In genomic region chr22:19156109-19156508, GRCh38 we compare ENCODE assay signal across 7 cellular contexts. TPM values are rescaled to one million over a fixed set of nuclear protein-coding genes. Genes with fewer than 3 reads are reported as not detected.
"Had no signal": no experiment of that assay in that cellular context is flagged by ENCODE, and none has a peak within 500 bp of the region (broad histone marks: within the 10 kb centered on the region; RNA-seq: fewer than 3 reads in every experiment).

No MANE protein-coding gene starts in this region.

RNA-seq across cellular contexts. Expression of gene GSC2, which starts 6.0 kb away (rescaled TPM):
- total RNA-seq: GM23248, GM23338, H4, H7, HFFc6 had no signal
- polyA plus RNA-seq: GM23248, GM23338 had no signal

RNA-seq across cellular contexts. Expression of gene TSSK2, which starts 25.0 kb away (rescaled TPM):
- total RNA-seq: GM23248, GM23338, H1, H4, H7, H9, HFFc6 had no signal
- polyA plus RNA-seq: GM23248, GM23338, H1 had no signal
